Comparison of ENCODE assay signal across 22 cellular contexts in genomic region chr11:16784671-16785070, GRCh38.
"Had no signal": no experiment of that assay in that cellular context is flagged by ENCODE, and none has a peak within 500 bp of the region (broad histone marks: within the 10 kb centered on the region; RNA-seq: fewer than 3 reads in every experiment).

No MANE protein-coding gene starts in this region.

- H3K27ac ChIP-seq: body of pancreas, epithelial cell of prostate, gastroesophageal sphincter, hepatocyte, SK-N-MC, tibial nerve had no signal

- H3K36me3 Mint-ChIP-seq: activated naive CD8-positive, alpha-beta T cell; memory B cell; naive thymus-derived CD8-positive, alpha-beta T cell; T-cell had no signal

- ATAC-seq: left lobe of liver had no signal

- H3K4me3 Mint-ChIP-seq: activated CD4-positive, alpha-beta T cell treated with anti-CD3 and anti-CD28 coated beads for 36 hours; activated CD8-positive, alpha-beta T cell treated with anti-CD3 and anti-CD28 coated beads, Interleukin-2, amount 10 ng/mL, durations not matched to agents 7 days and 5 days; activated naive CD8-positive, alpha-beta T cell; activated T-cell treated with anti-CD3 and anti-CD28 coated beads, Interleukin-2, amount 50 U/mL, for 72 hours; central memory CD8-positive, alpha-beta T cell; memory B cell; naive thymus-derived CD8-positive, alpha-beta T cell; stimulated activated naive B cell treated with anti-CD40 and anti-IgM and Interleukin-4, amounts not matched to agents 10 μg/mL and 1 μg/mL and 100 μg/mL, for 72 hours; T-cell had no signal

- H3K27me3 Mint-ChIP-seq: activated CD4-positive, alpha-beta T cell treated with anti-CD3 and anti-CD28 coated beads for 36 hours; activated naive CD8-positive, alpha-beta T cell; central memory CD8-positive, alpha-beta T cell; memory B cell; naive thymus-derived CD8-positive, alpha-beta T cell; stimulated activated naive B cell treated with anti-CD40 and anti-IgM and Interleukin-4, amounts not matched to agents 10 μg/mL and 1 μg/mL and 100 μg/mL, for 72 hours; T-cell had no signal

- H3K27me3 ChIP-seq: body of pancreas, gastroesophageal sphincter, hepatocyte, tibial nerve had no signal

- H3K9me3 ChIP-seq: body of pancreas, gastroesophageal sphincter, tibial nerve had no signal

- DNase-seq: activated CD4-positive, alpha-beta T cell treated with anti-CD3 and anti-CD28 coated beads for 36 hours; activated CD8-positive, alpha-beta memory T cell treated with anti-CD3 and anti-CD28 coated beads, Interleukin-2, amount 50 U/mL, for 4 hours; activated CD8-positive, alpha-beta T cell treated with anti-CD3 and anti-CD28 coated beads, Interleukin-2, amount 10 ng/mL, durations not matched to agents 7 days and 5 days; activated gamma-delta T cell treated with Interleukin-2 at 50 U/mL for 16 hours; activated T-cell treated with anti-CD3 and anti-CD28 coated beads, Interleukin-2, amount 50 U/mL, for 72 hours; body of pancreas; cortex of kidney; islet precursor cell; stimulated activated CD4-positive, alpha-beta T cell treated with anti-CD3 and anti-CD28 coated beads, Interleukin-2, amount 100 ng/mL, for 48 hours; stimulated activated naive B cell treated with anti-CD40 and anti-IgM and Interleukin-4, amounts not matched to agents 10 μg/mL and 1 μg/mL and 100 μg/mL, for 72 hours; T-cell; T-helper 9 cell had no signal

- H3K4me3 ChIP-seq: body of pancreas, gastroesophageal sphincter, hepatocyte, SK-N-MC, tibial nerve had no signal

- H3K4me1 Mint-ChIP-seq: activated CD4-positive, alpha-beta T cell treated with anti-CD3 and anti-CD28 coated beads for 36 hours; central memory CD8-positive, alpha-beta T cell; memory B cell; stimulated activated naive B cell treated with anti-CD40 and anti-IgM and Interleukin-4, amounts not matched to agents 10 μg/mL and 1 μg/mL and 100 μg/mL, for 72 hours had no signal

- H3K9me3 Mint-ChIP-seq: activated T-cell treated with anti-CD3 and anti-CD28 coated beads, Interleukin-2, amount 50 U/mL, for 72 hours; central memory CD8-positive, alpha-beta T cell; memory B cell; naive thymus-derived CD8-positive, alpha-beta T cell; stimulated activated naive B cell treated with anti-CD40 and anti-IgM and Interleukin-4, amounts not matched to agents 10 μg/mL and 1 μg/mL and 100 μg/mL, for 72 hours; T-cell had no signal

- H3K27ac Mint-ChIP-seq: activated CD4-positive, alpha-beta T cell treated with anti-CD3 and anti-CD28 coated beads for 36 hours; activated CD8-positive, alpha-beta T cell treated with anti-CD3 and anti-CD28 coated beads, Interleukin-2, amount 10 ng/mL, durations not matched to agents 7 days and 5 days; activated naive CD8-positive, alpha-beta T cell; activated T-cell treated with anti-CD3 and anti-CD28 coated beads, Interleukin-2, amount 50 U/mL, for 72 hours; memory B cell; stimulated activated naive B cell treated with anti-CD40 and anti-IgM and Interleukin-4, amounts not matched to agents 10 μg/mL and 1 μg/mL and 100 μg/mL, for 72 hours; T-cell had no signal
